ENCODE assay signal across 9 cellular contexts in genomic region chr17:4968166-4968915, GRCh38. TPM values are rescaled to one million over a fixed set of nuclear protein-coding genes. Genes with fewer than 3 reads are reported as not detected.
DNase-seq lines count a peak whose midpoint lies in the region; ATAC-seq and TF ChIP-seq lines count a peak whose summit lies in the region.
"Had no signal": no experiment of that assay in that cellular context is flagged by ENCODE, and none has a peak within 500 bp of the region (broad histone marks: within the 10 kb centered on the region; RNA-seq: fewer than 3 reads in every experiment).

No MANE protein-coding gene starts in this region.

- peaks cover 33% of the 10 kb centered on the region for H3K4me1 ChIP-seq in HUES6 (ENCODE audit: control insufficient read depth, insufficient read depth, low read length)
- H3K4me1 ChIP-seq in heart left ventricle: peaks cover 0 to 53% (median 38%) of the 10 kb centered on the region in 12 donors
- H3K4me1 ChIP-seq in skeletal muscle tissue (ENCODE audit: control insufficient read depth in 3 of 3, insufficient read depth in 3 of 3, low read length in 3 of 3): peaks cover 52 to 65% (median 55%) of the 10 kb centered on the region in 3 donors

- no peak for TF ChIP-seq POLR2A in heart left ventricle (IDR thresholded peaks at IDR 0.05)

- H3K9ac ChIP-seq in HUES6 (ENCODE audit: low read length): peak overlapping the region; percentile 94
- H3K9ac ChIP-seq in skeletal muscle tissue (ENCODE audit: low read depth in 1 of 3, low read length in 3 of 3): peak overlapping the region; percentile 83 to 97 (median 87)

- peaks cover 15% of the 10 kb centered on the region for H3K4me1 Mint-ChIP-seq in HFFc6 (ENCODE audit: low read depth)

- DNase-seq in GM12864 (ENCODE audit: low read depth): no peak
- peak; percentile 65 to 66 for DNase-seq in activated T-cell treated with anti-CD3 and anti-CD28 coated beads, Interleukin-2, amount 50 U/mL, for 48 hours
- peak in 3 of 5 donors; percentile 44 to 72 (median 47) for DNase-seq in heart left ventricle
- no peak for DNase-seq in HFFc6
- no peak for DNase-seq in 8988T
- DNase-seq in effector CD4-positive, alpha-beta T cell: no peak

- H3K27ac Mint-ChIP-seq in HFFc6: no peak overlapping the region
- H3K27ac Mint-ChIP-seq: activated B cell treated with CpG ODN at 0.5 μM for 24 hours had no signal

- peak in 2 of 4 donors; percentile 16 to 17 for ATAC-seq in heart left ventricle

- TF ChIP-seq CTCF in GM12864 (IDR thresholded peaks at IDR 0.05; ENCODE audit: low read depth, low read length, missing control alignments) (no peak), heart left ventricle (IDR thresholded peaks at IDR 0.05) (no peak), HFFc6 (IDR thresholded peaks at IDR 0.05) (no peak; the same call in 1 of the 2 replicates)

- H3K4me3 ChIP-seq in GM12864 (ENCODE audit: low read depth, low read length) (peak overlapping the region; percentile 87), HUES6 (ENCODE audit: low read depth, low read length) (peak overlapping the region; percentile 89), heart left ventricle (peak overlapping the region; percentile 35 to 83 (median 70)), skeletal muscle tissue (ENCODE audit: low read length in 3 of 3) (peak overlapping the region; percentile 75 to 97 (median 86))

- H3K36me3 Mint-ChIP-seq in HFFc6 (ENCODE audit: low read depth): peaks cover 29% of the 10 kb centered on the region

- H3K27me3 ChIP-seq in HUES6 (ENCODE audit: control insufficient read depth, insufficient read depth, low read length) (no peaks in the 10 kb centered on the region), heart left ventricle (no peaks in the 10 kb centered on the region), skeletal muscle tissue (ENCODE audit: control insufficient read depth in 3 of 3, insufficient read depth in 3 of 3, low read length in 3 of 3) (no peaks in the 10 kb centered on the region)

- H3K9me3 Mint-ChIP-seq in HFFc6: peaks cover 4% of the 10 kb centered on the region; the same call in 1 of the 2 replicates
- H3K9me3 Mint-ChIP-seq: activated B cell treated with CpG ODN at 0.5 μM for 24 hours had no signal

- no peak overlapping the region for H3K4me3 Mint-ChIP-seq in HFFc6
- H3K4me3 Mint-ChIP-seq: activated B cell treated with CpG ODN at 0.5 μM for 24 hours had no signal

- H3K36me3 ChIP-seq in HUES6 (ENCODE audit: control insufficient read depth, insufficient read depth, low read length) (peaks cover 9% of the 10 kb centered on the region), heart left ventricle (peaks cover 0 to 48% (median 40%) of the 10 kb centered on the region in 9 donors), skeletal muscle tissue (ENCODE audit: control insufficient read depth in 3 of 3, insufficient read depth in 3 of 3, low read length in 3 of 3) (peaks cover 25 to 36% (median 26%) of the 10 kb centered on the region in 3 donors)

- H3K27me3 Mint-ChIP-seq in HFFc6 (ENCODE audit: insufficient read depth): peaks cover 18% of the 10 kb centered on the region
- H3K27me3 Mint-ChIP-seq: activated B cell treated with CpG ODN at 0.5 μM for 24 hours had no signal

- WGBS in heart left ventricle, 4 donors: 10 to 18% (median 16%) methylated on average over 41 of the region's 41 CpGs

- H3K27ac ChIP-seq in HUES6 (ENCODE audit: low read depth, low read length) (peak overlapping the region; percentile 92; the same call in 1 of the 2 replicates), heart left ventricle (peak overlapping the region; percentile 89 to 99 (median 96)), skeletal muscle tissue (ENCODE audit: low read depth, low read length) (peak overlapping the region; percentile 87)

- intact Hi-C loops in heart left ventricle (cut with DNase I): loop anchor here in 2 of 10 donors (2.0 to 5.0 kb wide), 3 partner anchors 18 to 61 kb away; partner anchors contain the start of genes CAMTA2 (in 1 of the 2) and ENO3 (in 1 of the 2)

- peaks cover 5% of the 10 kb centered on the region; the same call in 1 of the 2 replicates for H3K9me3 ChIP-seq in HUES6 (ENCODE audit: control insufficient read depth, insufficient read depth, low read depth, low read length)
- H3K9me3 ChIP-seq in heart left ventricle: no peaks in the 10 kb centered on the region
- H3K9me3 ChIP-seq in skeletal muscle tissue (ENCODE audit: control insufficient read depth in 3 of 3, low read length in 3 of 3): no peaks in the 10 kb centered on the region

RNA-seq across cellular contexts. Expression of gene SPAG7, which starts 0.7 kb away (rescaled TPM):
- total RNA-seq in heart left ventricle: 100 to 1,000 TPM in 6 of 9 donors, 10 to 100 TPM in 3; 88.7 to 149 (median 125) TPM
- polyA plus RNA-seq in heart left ventricle: 100 to 1,000 TPM; 118 to 192 TPM
- total RNA-seq in skeletal muscle tissue: 51.7 TPM
- 10 to 100 TPM; 59.4 to 76.9 (median 65.6) TPM for total RNA-seq in HFFc6 (2021; fragmentation: NEBNext Ultra II Directional; extraction: Animal tissue kit (Norgen Biotek cat#: 25700))

RNA-seq across cellular contexts. Expression of gene ENO3, which starts 17.4 kb away (rescaled TPM):
- 1,000 to 10,000 TPM in 2 of 9 donors, 100 to 1,000 TPM in 7; 383 to 1,354 (median 668) TPM for total RNA-seq in heart left ventricle
- 1,000 to 10,000 TPM in 1 of 2 donors, 100 to 1,000 TPM in 1; 253 to 1,459 TPM for polyA plus RNA-seq in heart left ventricle
- total RNA-seq in skeletal muscle tissue: 2,880 TPM
- 1 to 10 TPM; 1.9 to 4.6 (median 3.2) TPM for total RNA-seq in HFFc6 (2021; fragmentation: NEBNext Ultra II Directional; extraction: Animal tissue kit (Norgen Biotek cat#: 25700))

RNA-seq across cellular contexts. Expression of gene CAMTA2, which starts 19.1 kb away (rescaled TPM):
- total RNA-seq in heart left ventricle (100 to 1,000 TPM in 1 of 9 donors, 10 to 100 TPM in 8; 25.2 to 108 (median 32.4) TPM), skeletal muscle tissue (4.7 TPM)
- 10 to 100 TPM; 41.7 to 59.4 TPM for polyA plus RNA-seq in heart left ventricle
- total RNA-seq in HFFc6 (2021; fragmentation: NEBNext Ultra II Directional; extraction: Animal tissue kit (Norgen Biotek cat#: 25700)): 10 to 100 TPM; 48.9 to 60.8 (median 54.1) TPM

RNA-seq across cellular contexts. Expression of gene PFN1, which starts 20.0 kb away (rescaled TPM):
- total RNA-seq in heart left ventricle: 100 to 1,000 TPM; 145 to 608 (median 234) TPM
- polyA plus RNA-seq in heart left ventricle: 100 to 1,000 TPM; 177 to 982 TPM
- 137 TPM for total RNA-seq in skeletal muscle tissue
- total RNA-seq in HFFc6 (2021; fragmentation: NEBNext Ultra II Directional; extraction: Animal tissue kit (Norgen Biotek cat#: 25700)): 1,000 to 10,000 TPM; 1,630 to 1,970 (median 1,832) TPM

RNA-seq across cellular contexts. Expression of gene RNF167, which starts 28.3 kb away (rescaled TPM):
- 100 to 1,000 TPM in 1 of 9 donors, 10 to 100 TPM in 8; 50.7 to 111 (median 79.6) TPM for total RNA-seq in heart left ventricle
- 100 to 1,000 TPM; 134 to 152 TPM for polyA plus RNA-seq in heart left ventricle
- 12.0 TPM for total RNA-seq in skeletal muscle tissue
- 100 to 1,000 TPM in 3 of 6 experiments, 10 to 100 TPM in 3; 88.3 to 122 (median 97.6) TPM for total RNA-seq in HFFc6 (2021; fragmentation: NEBNext Ultra II Directional; extraction: Animal tissue kit (Norgen Biotek cat#: 25700))

Comparison
In these comparisons a context has a peak if more than half of its experiments do, and no peak if none do; other contexts are left out.
1. DNase-seq: peak in activated T-cell treated with anti-CD3 and anti-CD28 coated beads, Interleukin-2, amount 50 U/mL, for 48 hours (2 of 2) and heart left ventricle (3 of 5); none in GM12864 (single experiment), HFFc6 (single experiment), 8988T (single experiment) and effector CD4-positive, alpha-beta T cell (single experiment).
2. RNA of gene ENO3, which starts 17.4 kb away (total RNA-seq): 2,880 TPM in skeletal muscle tissue (single experiment) and 383 to 1,354 TPM in heart left ventricle; 1.9 to 4.6 TPM in HFFc6; every median in the first group is over 10 times any median in the second.
3. Peak in every context shown above with its lines, with median percentiles within 50 percentile points of each other: H3K4me3 ChIP-seq and H3K27ac ChIP-seq.